ENCODE assay signal across 8 cellular contexts in the genomic region with DNA sequence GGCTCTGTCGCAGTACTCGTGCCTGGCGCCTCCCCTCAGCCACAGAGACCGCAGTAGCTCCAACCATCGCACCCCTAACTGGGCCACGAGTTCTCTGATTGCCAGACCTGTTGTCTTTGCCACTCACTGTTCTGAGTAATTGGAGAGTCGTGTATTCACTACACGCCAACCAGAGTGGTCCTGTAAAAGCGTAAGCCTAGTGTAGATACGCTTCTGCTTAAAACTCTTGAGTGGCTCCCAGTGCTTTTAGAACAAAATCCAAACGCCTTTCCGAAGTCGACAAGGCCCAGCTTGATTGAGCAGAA. TPM values are rescaled to one million over a fixed set of nuclear protein-coding genes. Genes with fewer than 3 reads are reported as not detected.
DNase-seq lines count a peak whose midpoint lies in the region; ATAC-seq, FAIRE-seq and TF ChIP-seq lines count a peak whose summit lies in the region.

No MANE protein-coding gene starts in this region.

- peak overlapping the region; percentile 92 for H3K4me3 ChIP-seq in CD8-positive, alpha-beta T cell (ENCODE audit: low read depth, low read length)
- H3K4me3 ChIP-seq in KMS-11 (IDR thresholded peaks at IDR 0.05; ENCODE audit: insufficient read depth, low read depth, low read length) (no peak overlapping the region), HepG2 (replicated peaks in 1 of 3; ENCODE audit: insufficient read depth in 1 of 3, low read depth in 2 of 3, low read length in 3 of 3) (peak overlapping the region; percentile 77 to 91 (median 90)), testis (peak overlapping the region; percentile 67 to 92)

- TF ChIP-seq RAD21 in HepG2 (CRISPR knock-in tag; IDR thresholded peaks at IDR 0.05) = 0 out of 2 replicates have a peak, but pooled peaks have one; percentile 7

- peaks cover 29% of the 10 kb centered on the region for H3K36me3 ChIP-seq in CD8-positive, alpha-beta T cell (ENCODE audit: insufficient read depth, low read length)
- H3K36me3 ChIP-seq in KMS-11 (ENCODE audit: insufficient read depth) (peaks cover 9% of the 10 kb centered on the region; the same call in 1 of the 2 replicates), HepG2 (replicated peaks in 1 of 2; ENCODE audit: control insufficient read depth in 1 of 2, insufficient read depth in 2 of 2, low read length in 2 of 2) (peaks cover 8 to 27% of the 10 kb centered on the region in 2 experiments), testis (ENCODE audit: low read depth, missing control alignments) (no peaks in the 10 kb centered on the region)

- no peaks in the 10 kb centered on the region for H3K27me3 Mint-ChIP-seq in CD8-positive, alpha-beta T cell (ENCODE audit: low read depth)
- H3K27me3 Mint-ChIP-seq in activated naive CD8-positive, alpha-beta T cell = no peaks in the 10 kb centered on the region

- H3K79me2 ChIP-seq in KMS-11 (ENCODE audit: insufficient read depth, low read depth) = peaks cover 79% of the 10 kb centered on the region
- H3K79me2 ChIP-seq in HepG2 (ENCODE audit: insufficient read depth, low read length) = peaks cover 55% of the 10 kb centered on the region

- H3K9ac ChIP-seq in KMS-11 (peak overlapping the region; percentile 64), HepG2 (ENCODE audit: insufficient read depth, low read depth, low read length) (peak overlapping the region; percentile 86)

- H3K36me3 Mint-ChIP-seq in CD8-positive, alpha-beta T cell = peaks cover 57% of the 10 kb centered on the region
- peaks cover 14% of the 10 kb centered on the region for H3K36me3 Mint-ChIP-seq in activated naive CD8-positive, alpha-beta T cell

- intact Hi-C loops in CD8-positive, alpha-beta T cell (cut with DNase I, micrococcal nuclease) = loop anchor here (1.0 to 2.0 kb wide), 4 partner anchors 17 to 226 kb away; a partner anchor contains a TSS
- intact Hi-C loops in HepG2 (cut with micrococcal nuclease; ENCODE audit: unreplicated experiment) (loop anchor here (1.0 kb wide), 1 partner anchor 46 kb away; no protein-coding TSS in a partner anchor), testis (cut with DNase I; ENCODE audit: low total_unique reads) (loop anchor here (5.0 kb wide), 1 partner anchor 49 kb away; a partner anchor contains a TSS)

- peak overlapping the region; percentile 69; the same call in 1 of the 2 replicates for H2AFZ ChIP-seq in KMS-11 (ENCODE audit: low read depth)
- peak overlapping the region; percentile 45 for H2AFZ ChIP-seq in HepG2 (ENCODE audit: low read length)

- POLR2A ChIA-PET in CD8-positive, alpha-beta T cell (lab: Charles Lee) = interaction anchor here (0.8 to 2.6 kb wide), 16 partner anchors 11 to 73 kb away, joined by 3 to 44 read pairs (median 10); a partner anchor contains a TSS
- POLR2A ChIA-PET in HepG2 (lab: Yijun Ruan, JAX) = interaction anchor here (0.9 to 2.6 kb wide), 29 partner anchors 8 to 232 kb away, joined by 3 to 89 read pairs (median 9); a partner anchor contains a TSS

- H3K9me3 Mint-ChIP-seq in CD8-positive, alpha-beta T cell = no peaks in the 10 kb centered on the region
- no peaks in the 10 kb centered on the region for H3K9me3 Mint-ChIP-seq in activated naive CD8-positive, alpha-beta T cell (ENCODE audit: low read depth)

- H3K27ac ChIP-seq in CD8-positive, alpha-beta T cell (ENCODE audit: low read depth, low read length) = peak overlapping the region; percentile 81
- H3K27ac ChIP-seq in KMS-11 = peak overlapping the region; percentile 65
- H3K27ac ChIP-seq in HepG2 (ENCODE audit: extremely low read length, insufficient read depth, low read length) = peak overlapping the region; percentile 85
- H3K27ac ChIP-seq in testis = peak overlapping the region; percentile 31 to 71

- WGBS in HepG2 (ENCODE audit: low lambda C conversion rate) = 3% methylated on average over 10 of the region's 13 CpGs
- WGBS in testis, 2 donors = 0% methylated on average over 5 to 13 of the region's 13 CpGs

- ATAC-seq in CD8-positive, alpha-beta T cell = no peak
- ATAC-seq in HepG2 = no peak

- peak overlapping the region; percentile 97 for H3K4me3 Mint-ChIP-seq in CD8-positive, alpha-beta T cell
- peak overlapping the region; percentile 99 for H3K4me3 Mint-ChIP-seq in activated naive CD8-positive, alpha-beta T cell

- peaks cover 46% of the 10 kb centered on the region for H3K4me1 ChIP-seq in CD8-positive, alpha-beta T cell (ENCODE audit: insufficient read depth, low read length)
- peaks cover 50% of the 10 kb centered on the region for H3K4me1 ChIP-seq in KMS-11 (ENCODE audit: low read depth, poor library complexity, severe bottlenecking)
- peaks cover 44% of the 10 kb centered on the region for H3K4me1 ChIP-seq in HepG2 (ENCODE audit: insufficient read depth, low read length)
- peaks cover 7% of the 10 kb centered on the region for H3K4me1 ChIP-seq in testis

- in situ Hi-C loops in HepG2 (cut with HindIII; ENCODE audit: extremely low pct_ligation_motif_present, low pct_unique_long_range_greater_than_20kb) = no loop called here

- TSS peak; percentile 69 for BruUV-seq in HepG2 (replicated peaks; lab: Mats Ljungman, UMichigan)

- H4K20me1 ChIP-seq in KMS-11 (ENCODE audit: insufficient read depth) = no peaks in the 10 kb centered on the region
- H4K20me1 ChIP-seq in HepG2 (ENCODE audit: insufficient read depth, low read length) = peaks cover 4% of the 10 kb centered on the region; the same call in 1 of the 2 replicates

- FAIRE-seq in HepG2 (lab: Jason Lieb, UNC) = no peak

- TF ChIP-seq CTCF in CD8-positive, alpha-beta T cell (IDR thresholded peaks at IDR 0.05) = no peak
- no peak for TF ChIP-seq CTCF in KMS-11 (conservative IDR thresholded peaks at IDR 0.05; ENCODE audit: low read depth, low read length)
- no peak for TF ChIP-seq CTCF in HepG2 (CRISPR knock-in tag; IDR thresholded peaks at IDR 0.05)
- no peak for TF ChIP-seq CTCF in testis (IDR thresholded peaks at IDR 0.05)

- peaks cover 64% of the 10 kb centered on the region for H3K4me1 Mint-ChIP-seq in CD8-positive, alpha-beta T cell (ENCODE audit: low read depth)
- H3K4me1 Mint-ChIP-seq in activated naive CD8-positive, alpha-beta T cell (ENCODE audit: low read depth) = peaks cover 50% of the 10 kb centered on the region

- peak overlapping the region; percentile 98 for H3K27ac Mint-ChIP-seq in CD8-positive, alpha-beta T cell
- H3K27ac Mint-ChIP-seq in activated naive CD8-positive, alpha-beta T cell = peak overlapping the region; percentile 98

- TF ChIP-seq EP300 in HepG2 (IDR thresholded peaks at IDR 0.05; ENCODE audit: low read depth in 2 of 2, low read length in 2 of 2) = no peak
- TF ChIP-seq EP300 in HepG2 (CRISPR knock-in tag; IDR thresholded peaks at IDR 0.05; ENCODE audit: borderline replicate concordance) = no peak

- peak overlapping the region; percentile 99 for H3K4me2 ChIP-seq in KMS-11
- H3K4me2 ChIP-seq in HepG2 (ENCODE audit: low read depth, low read length) = peak overlapping the region; percentile 97

- TF ChIP-seq POLR2A in HepG2 (IDR thresholded peaks at IDR 0.05; ENCODE audit: insufficient read depth in 1 of 2, low read depth in 2 of 2, low read length in 2 of 2) (no peak), testis (IDR thresholded peaks at IDR 0.05) (no peak)

- H3K27me3 ChIP-seq in CD8-positive, alpha-beta T cell (ENCODE audit: insufficient read depth, low read length) = no peaks in the 10 kb centered on the region
- H3K27me3 ChIP-seq in KMS-11 (ENCODE audit: insufficient read depth, low read depth) (no peaks in the 10 kb centered on the region), HepG2 (ENCODE audit: control insufficient read depth in 1 of 2, insufficient read depth in 2 of 2, low read length in 2 of 2) (no peaks in the 10 kb centered on the region; a peak in 1 of 5 replicates), testis (no peaks in the 10 kb centered on the region)

- no peaks in the 10 kb centered on the region for H3K9me3 ChIP-seq in CD8-positive, alpha-beta T cell (ENCODE audit: low read length)
- H3K9me3 ChIP-seq in HepG2 (ENCODE audit: low read length) (no peaks in the 10 kb centered on the region), testis (no peaks in the 10 kb centered on the region)

- peak in 2 of 7 experiments; percentile 63 to 71 for DNase-seq in CD8-positive, alpha-beta T cell
- peak; percentile 46 for DNase-seq in HepG2 (ENCODE audit: low spot score)
- no peak for DNase-seq in testis
- no peak for DNase-seq in stimulated activated naive CD4-positive, alpha-beta T cell treated with Interleukin-2 at 50 U/mL for 16 hours (lab: John Stamatoyannopoulos, UW)
- no peak for DNase-seq in effector CD4-positive, alpha-beta T cell
- DNase-seq in GM19240 (ENCODE audit: insufficient read length, low spot score) = no peak

- CTCF ChIA-PET in CD8-positive, alpha-beta T cell (lab: Charles Lee) = interaction anchor here (0.6 to 10.6 kb wide), 18 partner anchors 8 to 243 kb away, joined by 3 to 132 read pairs (median 4); a partner anchor contains a TSS
- CTCF ChIA-PET in HepG2 (lab: Yijun Ruan, JAX; ENCODE audit: low intra/inter-chr PET ratio, low total read pairs) = interaction anchor here (1.7 kb wide), 1 partner anchor 48 kb away, joined by 4 read pairs; a partner anchor contains a TSS

RNA-seq across cellular contexts. Expression of a gene that starts 0.4 kb away (rescaled TPM):
- 10 to 100 TPM; 53.8 to 58.7 TPM for total RNA-seq in CD8-positive, alpha-beta T cell
- 46.7 and 55.0 TPM in 2 replicates for total RNA-seq in HepG2 (2016; rRNA removed; fragmentation: Illumina TruSeq; extraction: Trizol)
- 9.5 and 12.3 TPM in 2 replicates for total RNA-seq in HepG2 (2016; cell fraction: cytosol; rRNA removed; fragmentation: Illumina TruSeq; extraction: Trizol; ENCODE audit: low read depth)
- total RNA-seq in HepG2 (2016; cell fraction: insoluble cytoplasmic fraction; rRNA removed; fragmentation: Illumina TruSeq; extraction: Trizol) = 45.8 and 52.4 TPM in 2 replicates
- 18.9 and 20.2 TPM in 2 replicates for total RNA-seq in HepG2 (2016; cell fraction: membrane; rRNA removed; fragmentation: Illumina TruSeq; extraction: Trizol)
- 51.3 and 66.0 TPM in 2 replicates for total RNA-seq in HepG2 (2016; cell fraction: nucleus; rRNA removed; fragmentation: Illumina TruSeq; extraction: Trizol)
- 47.5 and 53.5 TPM in 2 replicates for polyA plus RNA-seq in HepG2 (2011; rRNA removed)
- polyA plus RNA-seq in HepG2 (2011; cell fraction: cytosol; rRNA removed) = 35.5 and 39.1 TPM in 2 replicates
- 268 and 334 TPM in 2 replicates for polyA plus RNA-seq in HepG2 (2011; cell fraction: nucleus; rRNA removed)
- 28.1 and 39.6 TPM in 2 replicates for polyA plus RNA-seq in HepG2 (2012)
- polyA plus RNA-seq in HepG2 (2016; cell fraction: cytosol; fragmentation: Illumina TruSeq; extraction: Trizol; ENCODE audit: low read depth) = 4.3 and 4.6 TPM in 2 replicates
- polyA plus RNA-seq in HepG2 (2016; cell fraction: insoluble cytoplasmic fraction; fragmentation: Illumina TruSeq; extraction: Trizol; ENCODE audit: low read depth) = 36.4 and 39.2 TPM in 2 replicates
- 6.8 and 7.1 TPM in 2 replicates for polyA plus RNA-seq in HepG2 (2016; cell fraction: membrane; fragmentation: Illumina TruSeq; extraction: Trizol; ENCODE audit: low read depth)
- 109 and 112 TPM in 2 replicates for polyA plus RNA-seq in HepG2 (2016; cell fraction: nucleus; fragmentation: Illumina TruSeq; extraction: Trizol; ENCODE audit: insufficient read depth, low read depth)
- 105 and 173 TPM in 2 replicates for polyA minus RNA-seq in HepG2 (2011; rRNA and poly(A)+ RNA removed; ENCODE audit: low replicate concordance)
- 15.1 and 21.0 TPM in 2 replicates for polyA minus RNA-seq in HepG2 (2011; cell fraction: cytosol; rRNA and poly(A)+ RNA removed)
- polyA minus RNA-seq in HepG2 (2011; cell fraction: nucleus; rRNA and poly(A)+ RNA removed) = 89.8 and 99.8 TPM in 2 replicates
- 100 to 1,000 TPM in 1 of 2 donors, 10 to 100 TPM in 1; 99.3 to 111 TPM for total RNA-seq in testis
- 47.9 TPM for polyA plus RNA-seq in testis (ENCODE audit: insufficient read depth, low read depth, low replicate concordance)

RNA-seq across cellular contexts. Expression of a gene that starts 0.5 kb away (rescaled TPM):
- 10 to 100 TPM; 39.4 to 44.2 TPM for total RNA-seq in CD8-positive, alpha-beta T cell
- total RNA-seq in HepG2 (2016; rRNA removed; fragmentation: Illumina TruSeq; extraction: Trizol) (21.5 and 21.6 TPM in 2 replicates), testis (10 to 100 TPM; 24.3 to 25.8 TPM)
- 4.2 and 5.7 TPM in 2 replicates for total RNA-seq in HepG2 (2016; cell fraction: cytosol; rRNA removed; fragmentation: Illumina TruSeq; extraction: Trizol; ENCODE audit: low read depth)
- 19.7 and 21.7 TPM in 2 replicates for total RNA-seq in HepG2 (2016; cell fraction: insoluble cytoplasmic fraction; rRNA removed; fragmentation: Illumina TruSeq; extraction: Trizol)
- 8.6 and 9.1 TPM in 2 replicates for total RNA-seq in HepG2 (2016; cell fraction: membrane; rRNA removed; fragmentation: Illumina TruSeq; extraction: Trizol)
- total RNA-seq in HepG2 (2016; cell fraction: nucleus; rRNA removed; fragmentation: Illumina TruSeq; extraction: Trizol) = 28.4 and 34.8 TPM in 2 replicates
- polyA plus RNA-seq in HepG2 (2011; rRNA removed) (11.2 and 12.5 TPM in 2 replicates), testis (ENCODE audit: insufficient read depth, low read depth, low replicate concordance) (14.7 TPM)
- polyA plus RNA-seq in HepG2 (2011; cell fraction: cytosol; rRNA removed) = 6.1 and 9.0 TPM in 2 replicates
- 22.2 and 25.4 TPM in 2 replicates for polyA plus RNA-seq in HepG2 (2011; cell fraction: nucleus; rRNA removed)
- 12.1 and 13.5 TPM in 2 replicates for polyA plus RNA-seq in HepG2 (2012)
- polyA plus RNA-seq in HepG2 (2016; cell fraction: cytosol; fragmentation: Illumina TruSeq; extraction: Trizol; ENCODE audit: low read depth) = 2.2 and 2.4 TPM in 2 replicates
- polyA plus RNA-seq in HepG2 (2016; cell fraction: insoluble cytoplasmic fraction; fragmentation: Illumina TruSeq; extraction: Trizol; ENCODE audit: low read depth) = 19.5 and 20.3 TPM in 2 replicates
- polyA plus RNA-seq in HepG2 (2016; cell fraction: membrane; fragmentation: Illumina TruSeq; extraction: Trizol; ENCODE audit: low read depth) = 4.3 and 4.5 TPM in 2 replicates
- 37.7 and 42.1 TPM in 2 replicates for polyA plus RNA-seq in HepG2 (2016; cell fraction: nucleus; fragmentation: Illumina TruSeq; extraction: Trizol; ENCODE audit: insufficient read depth, low read depth)
- polyA minus RNA-seq in HepG2 (2011; rRNA and poly(A)+ RNA removed; ENCODE audit: low replicate concordance) = 8.8 and 15.1 TPM in 2 replicates
- 4.7 and 4.9 TPM in 2 replicates for polyA minus RNA-seq in HepG2 (2011; cell fraction: cytosol; rRNA and poly(A)+ RNA removed)
- polyA minus RNA-seq in HepG2 (2011; cell fraction: nucleus; rRNA and poly(A)+ RNA removed) = 26.7 and 28.5 TPM in 2 replicates

RNA-seq across cellular contexts. Expression of a gene that starts 46.9 kb away (rescaled TPM):
- 100 to 1,000 TPM; 115 to 119 TPM for total RNA-seq in CD8-positive, alpha-beta T cell
- total RNA-seq in HepG2 (2016; rRNA removed; fragmentation: Illumina TruSeq; extraction: Trizol) = 25.4 and 35.8 TPM in 2 replicates
- total RNA-seq in HepG2 (2016; cell fraction: cytosol; rRNA removed; fragmentation: Illumina TruSeq; extraction: Trizol; ENCODE audit: low read depth) = 116 and 121 TPM in 2 replicates
- total RNA-seq in HepG2 (2016; cell fraction: insoluble cytoplasmic fraction; rRNA removed; fragmentation: Illumina TruSeq; extraction: Trizol) = 25.1 and 35.3 TPM in 2 replicates
- total RNA-seq in HepG2 (2016; cell fraction: membrane; rRNA removed; fragmentation: Illumina TruSeq; extraction: Trizol) = 38.4 and 41.5 TPM in 2 replicates
- 53.5 and 62.4 TPM in 2 replicates for total RNA-seq in HepG2 (2016; cell fraction: nucleus; rRNA removed; fragmentation: Illumina TruSeq; extraction: Trizol)
- 67.4 and 70.8 TPM in 2 replicates for polyA plus RNA-seq in HepG2 (2011; rRNA removed)
- 38.1 and 42.5 TPM in 2 replicates for polyA plus RNA-seq in HepG2 (2011; cell fraction: cytosol; rRNA removed)
- 195 and 234 TPM in 2 replicates for polyA plus RNA-seq in HepG2 (2011; cell fraction: nucleus; rRNA removed)
- 29.8 and 35.6 TPM in 2 replicates for polyA plus RNA-seq in HepG2 (2012)
- 4.5 and 5.9 TPM in 2 replicates for polyA plus RNA-seq in HepG2 (2016; cell fraction: cytosol; fragmentation: Illumina TruSeq; extraction: Trizol; ENCODE audit: low read depth)
- 17.5 and 18.7 TPM in 2 replicates for polyA plus RNA-seq in HepG2 (2016; cell fraction: insoluble cytoplasmic fraction; fragmentation: Illumina TruSeq; extraction: Trizol; ENCODE audit: low read depth)
- polyA plus RNA-seq in HepG2 (2016; cell fraction: membrane; fragmentation: Illumina TruSeq; extraction: Trizol; ENCODE audit: low read depth) = 8.7 and 9.5 TPM in 2 replicates
- 86.8 and 104 TPM in 2 replicates for polyA plus RNA-seq in HepG2 (2016; cell fraction: nucleus; fragmentation: Illumina TruSeq; extraction: Trizol; ENCODE audit: insufficient read depth, low read depth)
- polyA minus RNA-seq in HepG2 (2011; rRNA and poly(A)+ RNA removed; ENCODE audit: low replicate concordance) = 346 and 374 TPM in 2 replicates
- 39.3 and 39.6 TPM in 2 replicates for polyA minus RNA-seq in HepG2 (2011; cell fraction: cytosol; rRNA and poly(A)+ RNA removed)
- polyA minus RNA-seq in HepG2 (2011; cell fraction: nucleus; rRNA and poly(A)+ RNA removed) = 114 and 135 TPM in 2 replicates
- total RNA-seq in testis = 10 to 100 TPM; 42.2 to 48.6 TPM
- polyA plus RNA-seq in testis (ENCODE audit: insufficient read depth, low read depth, low replicate concordance) = 28.6 TPM
